In the genomic region with DNA sequence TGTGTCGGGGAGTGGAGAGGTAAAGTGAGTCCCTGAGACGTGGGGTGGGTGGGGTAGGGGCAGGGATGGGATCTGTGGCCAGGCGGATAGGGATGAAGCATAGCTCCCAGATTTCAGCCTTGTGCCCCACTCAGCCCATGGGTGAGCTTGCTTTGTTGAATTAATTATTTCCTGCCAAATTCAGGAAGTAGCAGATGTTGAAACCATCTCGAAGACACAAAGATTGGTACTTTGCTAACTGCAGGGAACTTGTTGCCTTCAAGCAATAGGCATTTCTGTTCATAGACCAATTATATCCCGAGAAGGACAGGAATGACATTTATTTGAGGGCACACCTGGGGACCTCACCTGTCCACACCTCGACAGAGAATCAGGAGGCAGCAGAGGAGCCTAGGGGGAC, we compare ENCODE assay signal across 1 cellular context.
TF ChIP-seq lines count a peak whose summit lies in the region.

No MANE protein-coding gene starts in this region.

TF ChIP-seq in WTC11, 78 proteins besides CTCF, POLR2A, EP300 and RAD21 (continued from another document):
- TF ChIP-seq, protein P1, sequence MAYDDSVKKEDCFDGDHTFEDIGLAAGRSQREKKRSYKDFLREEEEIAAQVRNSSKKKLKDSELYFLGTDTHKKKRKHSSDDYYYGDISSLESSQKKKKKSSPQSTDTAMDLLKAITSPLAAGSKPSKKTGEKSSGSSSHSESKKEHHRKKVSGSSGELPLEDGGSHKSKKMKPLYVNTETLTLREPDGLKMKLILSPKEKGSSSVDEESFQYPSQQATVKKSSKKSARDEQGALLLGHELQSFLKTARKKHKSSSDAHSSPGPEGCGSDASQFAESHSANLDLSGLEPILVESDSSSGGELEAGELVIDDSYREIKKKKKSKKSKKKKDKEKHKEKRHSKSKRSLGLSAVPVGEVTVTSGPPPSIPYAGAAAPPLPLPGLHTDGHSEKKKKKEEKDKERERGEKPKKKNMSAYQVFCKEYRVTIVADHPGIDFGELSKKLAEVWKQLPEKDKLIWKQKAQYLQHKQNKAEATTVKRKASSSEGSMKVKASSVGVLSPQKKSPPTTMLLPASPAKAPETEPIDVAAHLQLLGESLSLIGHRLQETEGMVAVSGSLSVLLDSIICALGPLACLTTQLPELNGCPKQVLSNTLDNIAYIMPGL (CRISPR knock-in tag; IDR thresholded peaks at IDR 0.05): no peak
- TF ChIP-seq ZNF317 (CRISPR knock-in tag; IDR thresholded peaks at IDR 0.05; ENCODE audit: borderline replicate concordance, low read depth): no peak
- no peak for TF ChIP-seq GTF2I (CRISPR knock-in tag; conservative IDR thresholded peaks at IDR 0.05)
- TF ChIP-seq, protein P2, sequence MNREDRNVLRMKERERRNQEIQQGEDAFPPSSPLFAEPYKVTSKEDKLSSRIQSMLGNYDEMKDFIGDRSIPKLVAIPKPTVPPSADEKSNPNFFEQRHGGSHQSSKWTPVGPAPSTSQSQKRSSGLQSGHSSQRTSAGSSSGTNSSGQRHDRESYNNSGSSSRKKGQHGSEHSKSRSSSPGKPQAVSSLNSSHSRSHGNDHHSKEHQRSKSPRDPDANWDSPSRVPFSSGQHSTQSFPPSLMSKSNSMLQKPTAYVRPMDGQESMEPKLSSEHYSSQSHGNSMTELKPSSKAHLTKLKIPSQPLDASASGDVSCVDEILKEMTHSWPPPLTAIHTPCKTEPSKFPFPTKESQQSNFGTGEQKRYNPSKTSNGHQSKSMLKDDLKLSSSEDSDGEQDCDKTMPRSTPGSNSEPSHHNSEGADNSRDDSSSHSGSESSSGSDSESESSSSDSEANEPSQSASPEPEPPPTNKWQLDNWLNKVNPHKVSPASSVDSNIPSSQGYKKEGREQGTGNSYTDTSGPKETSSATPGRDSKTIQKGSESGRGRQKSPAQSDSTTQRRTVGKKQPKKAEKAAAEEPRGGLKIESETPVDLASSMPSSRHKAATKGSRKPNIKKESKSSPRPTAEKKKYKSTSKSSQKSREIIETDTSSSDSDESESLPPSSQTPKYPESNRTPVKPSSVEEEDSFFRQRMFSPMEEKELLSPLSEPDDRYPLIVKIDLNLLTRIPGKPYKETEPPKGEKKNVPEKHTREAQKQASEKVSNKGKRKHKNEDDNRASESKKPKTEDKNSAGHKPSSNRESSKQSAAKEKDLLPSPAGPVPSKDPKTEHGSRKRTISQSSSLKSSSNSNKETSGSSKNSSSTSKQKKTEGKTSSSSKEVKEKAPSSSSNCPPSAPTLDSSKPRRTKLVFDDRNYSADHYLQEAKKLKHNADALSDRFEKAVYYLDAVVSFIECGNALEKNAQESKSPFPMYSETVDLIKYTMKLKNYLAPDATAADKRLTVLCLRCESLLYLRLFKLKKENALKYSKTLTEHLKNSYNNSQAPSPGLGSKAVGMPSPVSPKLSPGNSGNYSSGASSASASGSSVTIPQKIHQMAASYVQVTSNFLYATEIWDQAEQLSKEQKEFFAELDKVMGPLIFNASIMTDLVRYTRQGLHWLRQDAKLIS (CRISPR knock-in tag; IDR thresholded peaks at IDR 0.05; ENCODE audit: borderline replicate concordance): no peak
- TF ChIP-seq HMGA2 (CRISPR knock-in tag; IDR thresholded peaks at IDR 0.05): no peak
- no peak for TF ChIP-seq ATF1 (CRISPR knock-in tag; IDR thresholded peaks at IDR 0.05)
TF ChIP-seq in WTC11: peak in this region for 0.
